In genomic region chr6:13425270-13425905, GRCh38 we compare ENCODE assay signal across 14 cellular contexts.
DNase-seq lines count a peak whose midpoint lies in the region; ATAC-seq and TF ChIP-seq lines count a peak whose summit lies in the region.
"Had no signal": no experiment of that assay in that cellular context is flagged by ENCODE, and none has a peak within 500 bp of the region (broad histone marks: within the 10 kb centered on the region; RNA-seq: fewer than 3 reads in every experiment).

No MANE protein-coding gene starts in this region.

- peaks cover 2% of the 10 kb centered on the region for H3K36me3 Mint-ChIP-seq in activated CD8-positive, alpha-beta memory T cell treated with anti-CD3 and anti-CD28 coated beads, Interleukin-2, amount 10 ng/mL, durations not matched to agents 7 days and 5 days
- H3K36me3 Mint-ChIP-seq in memory B cell, result peaks cover 1% of the 10 kb centered on the region

- intact Hi-C loops in tibial artery (cut with DNase I; ENCODE audit: low total_unique reads), result no loop called here

- no peaks in the 10 kb centered on the region for H3K9me3 ChIP-seq in tibial artery
- H3K9me3 ChIP-seq: SJCRH30 had no signal

- no peak for ATAC-seq in activated CD8-positive, alpha-beta memory T cell treated with anti-CD3 and anti-CD28 coated beads, Interleukin-2, amount 10 ng/mL, durations not matched to agents 7 days and 5 days
- ATAC-seq in memory B cell (ENCODE audit: low read depth), result no peak
- no peak for ATAC-seq in HG02571 (IDR thresholded peaks at IDR 0.05; ENCODE audit: unreplicated experiment)
- no peak for ATAC-seq in GM18909 (IDR thresholded peaks at IDR 0.05; ENCODE audit: poor library complexity, unreplicated experiment)
- no peak for ATAC-seq in HG02763 (IDR thresholded peaks at IDR 0.05; ENCODE audit: unreplicated experiment)

- no peak overlapping the region for H3K4me3 Mint-ChIP-seq in activated CD8-positive, alpha-beta memory T cell treated with anti-CD3 and anti-CD28 coated beads, Interleukin-2, amount 10 ng/mL, durations not matched to agents 7 days and 5 days
- peak overlapping the region; percentile 15 for H3K4me3 Mint-ChIP-seq in memory B cell
- H3K4me3 Mint-ChIP-seq: brain had no signal

- peaks cover 0 to 84% (median 52%) of the 10 kb centered on the region in 4 donors for H3K4me1 ChIP-seq in tibial artery
- H3K4me1 ChIP-seq: SJCRH30 had no signal

- H3K27ac ChIP-seq in coronary artery (peak overlapping the region; percentile 70 to 72), tibial artery (peak overlapping the region; percentile 80 to 95)
- H3K27ac ChIP-seq: SJCRH30 had no signal

- TF ChIP-seq CTCF in coronary artery (IDR thresholded peaks at IDR 0.05), result no peak
- no peak for TF ChIP-seq CTCF in tibial artery (IDR thresholded peaks at IDR 0.05)

- no peaks in the 10 kb centered on the region for H3K36me3 ChIP-seq in tibial artery
- H3K36me3 ChIP-seq: SJCRH30 had no signal

- no peak overlapping the region for H3K27ac Mint-ChIP-seq in activated CD8-positive, alpha-beta memory T cell treated with anti-CD3 and anti-CD28 coated beads, Interleukin-2, amount 10 ng/mL, durations not matched to agents 7 days and 5 days
- H3K27ac Mint-ChIP-seq in memory B cell, result peak overlapping the region; percentile 96

- CTCF ChIA-PET in activated CD8-positive, alpha-beta memory T cell treated with anti-CD3 and anti-CD28 coated beads, Interleukin-2, amount 10 ng/mL, durations not matched to agents 7 days and 5 days (lab: Charles Lee), result interaction anchor here (0.8 to 2.5 kb wide), 9 partner anchors 11 to 196 kb away, joined by 3 to 7 read pairs (median 3); partner anchors contain the start of genes NOL7 and SIRT5

- H3K27me3 Mint-ChIP-seq in activated CD8-positive, alpha-beta memory T cell treated with anti-CD3 and anti-CD28 coated beads, Interleukin-2, amount 10 ng/mL, durations not matched to agents 7 days and 5 days, result no peaks in the 10 kb centered on the region
- H3K27me3 Mint-ChIP-seq in memory B cell, result no peaks in the 10 kb centered on the region

- H3K4me3 ChIP-seq in coronary artery, result no peak overlapping the region
- H3K4me3 ChIP-seq in tibial artery, result no peak overlapping the region
- H3K4me3 ChIP-seq: SJCRH30 had no signal

- no peaks in the 10 kb centered on the region for H3K27me3 ChIP-seq in tibial artery
- H3K27me3 ChIP-seq: SJCRH30 had no signal

- no peaks in the 10 kb centered on the region for H3K9me3 Mint-ChIP-seq in activated CD8-positive, alpha-beta memory T cell treated with anti-CD3 and anti-CD28 coated beads, Interleukin-2, amount 10 ng/mL, durations not matched to agents 7 days and 5 days (ENCODE audit: low read depth)
- no peaks in the 10 kb centered on the region for H3K9me3 Mint-ChIP-seq in memory B cell

- DNase-seq in activated CD8-positive, alpha-beta memory T cell treated with anti-CD3 and anti-CD28 coated beads, Interleukin-2, amount 50 U/mL, for 48 hours, result peak; percentile 8
- DNase-seq in activated CD8-positive, alpha-beta memory T cell treated with anti-CD3 and anti-CD28 coated beads, Interleukin-2, amount 10 ng/mL, durations not matched to agents 7 days and 5 days, result no peak
- peak; percentile 33 for DNase-seq in coronary artery (ENCODE audit: low spot score)
- no peak for DNase-seq in memory B cell (ENCODE audit: low spot score in 2 of 2)
- no peak for DNase-seq in tibial artery
- DNase-seq: KG1, NCI-H1694 treated with DMSO at 0.1 percent for 48 hours, NCI-H748 treated with DMSO at 0.1 percent for 48 hours, retina, SJCRH30 had no signal

- peaks cover 47% of the 10 kb centered on the region for H3K4me1 Mint-ChIP-seq in activated CD8-positive, alpha-beta memory T cell treated with anti-CD3 and anti-CD28 coated beads, Interleukin-2, amount 10 ng/mL, durations not matched to agents 7 days and 5 days
- peaks cover 35% of the 10 kb centered on the region for H3K4me1 Mint-ChIP-seq in memory B cell

Comparison
In these comparisons a context has a peak if more than half of its experiments do, and no peak if none do; other contexts are left out.
1. DNase-seq: peak in activated CD8-positive, alpha-beta memory T cell treated with anti-CD3 and anti-CD28 coated beads, Interleukin-2, amount 50 U/mL, for 48 hours (single experiment) and coronary artery (single experiment); none in activated CD8-positive, alpha-beta memory T cell treated with anti-CD3 and anti-CD28 coated beads, Interleukin-2, amount 10 ng/mL, durations not matched to agents 7 days and 5 days (single experiment), memory B cell (0 of 2) and tibial artery (0 of 2).